ENCODE assay signal across 15 cellular contexts in genomic region chr11:123690490-123690889, GRCh38. TPM values are rescaled to one million over a fixed set of nuclear protein-coding genes. Genes with fewer than 3 reads are reported as not detected.
DNase-seq lines count a peak whose midpoint lies in the region; ATAC-seq and TF ChIP-seq lines count a peak whose summit lies in the region.
"Had no signal": no experiment of that assay in that cellular context is flagged by ENCODE, and none has a peak within 500 bp of the region (broad histone marks: within the 10 kb centered on the region; RNA-seq: fewer than 3 reads in every experiment).

No MANE protein-coding gene starts in this region.

- H3K27me3 ChIP-seq in GM23248 (replicated peaks; ENCODE audit: insufficient read depth) (peaks cover 42% of the 10 kb centered on the region), right lobe of liver (no peaks in the 10 kb centered on the region)
- H3K27me3 ChIP-seq: ovary had no signal

- ATAC-seq in activated T-cell treated with anti-CD3 and anti-CD28 coated beads, Interleukin-2, amount 50 U/mL, for 72 hours (replicated peaks in 1 of 2), result peak; percentile 75 to 83
- ATAC-seq in right lobe of liver, result no peak
- no peak for ATAC-seq in HG03135 (IDR thresholded peaks at IDR 0.05; ENCODE audit: unreplicated experiment)
- ATAC-seq: heart left ventricle had no signal

- peaks cover 6% of the 10 kb centered on the region for H3K4me1 Mint-ChIP-seq in activated T-cell treated with anti-CD3 and anti-CD28 coated beads, Interleukin-2, amount 50 U/mL, for 72 hours (ENCODE audit: low read depth)
- H3K4me1 Mint-ChIP-seq: CD4-positive, alpha-beta memory T cell had no signal

- CTCF ChIA-PET in OCI-LY7 (lab: Charles Lee; ENCODE audit: unreplicated experiment), result no interaction called here

- POLR2A ChIA-PET in OCI-LY7 (lab: Charles Lee), result interaction anchor here (0.7 to 0.9 kb wide), 2 partner anchors 65 to 77 kb away, joined by 3 read pairs; no protein-coding TSS in a partner anchor

- no peak overlapping the region for H3K4me2 ChIP-seq in GM23248 (ENCODE audit: unreplicated experiment)
- no peak overlapping the region for H3K4me2 ChIP-seq in OCI-LY7 (ENCODE audit: low read length)
- H3K4me2 ChIP-seq: PC-9 had no signal

- H3K4me3 ChIP-seq in GM23248 (no peak overlapping the region), right lobe of liver (no peak overlapping the region), OCI-LY7 (ENCODE audit: low read depth, low read length, poor library complexity, severe bottlenecking) (no peak overlapping the region)
- H3K4me3 ChIP-seq: heart left ventricle, ovary, PC-9 had no signal

- in situ Hi-C loops in GM23248 (cut with MboI), result no loop called here

- H3K9me2 ChIP-seq in GM23248 (ENCODE audit: insufficient read depth) (no peaks in the 10 kb centered on the region), OCI-LY7 (ENCODE audit: insufficient read depth, low read length) (no peaks in the 10 kb centered on the region)

- no peak overlapping the region for H3K4me3 Mint-ChIP-seq in activated T-cell treated with anti-CD3 and anti-CD28 coated beads, Interleukin-2, amount 50 U/mL, for 72 hours
- H3K4me3 Mint-ChIP-seq: CD4-positive, alpha-beta memory T cell had no signal

- no TSS peak for BruUV-seq in OCI-LY7 (replicated peaks; lab: Mats Ljungman, UMichigan)

- H3K9me3 Mint-ChIP-seq in activated T-cell treated with anti-CD3 and anti-CD28 coated beads, Interleukin-2, amount 50 U/mL, for 72 hours, result no peaks in the 10 kb centered on the region
- H3K9me3 Mint-ChIP-seq: CD4-positive, alpha-beta memory T cell had no signal

- 13 to 19% methylated on average over 3 of the region's 3 CpGs for WGBS in GM23248 (ENCODE audit: low coverage in 1 of 2, low lambda C conversion rate in 2 of 2, missing lambda C conversion rate in 2 of 2), 2 experiments
- 48% methylated on average over 3 of the region's 3 CpGs for WGBS in right lobe of liver (ENCODE audit: insufficient coverage, low coverage, low lambda C conversion rate, missing lambda C conversion rate)

- TF ChIP-seq CTCF in right lobe of liver (IDR thresholded peaks at IDR 0.05), result no peak
- TF ChIP-seq CTCF in OCI-LY7 (conservative IDR thresholded peaks at IDR 0.05; ENCODE audit: low read length), result no peak

- DNase-seq in AG08396 (ENCODE audit: low spot score) (peak; percentile 41), GM23248 (peak; percentile 90), kidney glomerular epithelial cell (lab: John Stamatoyannopoulos, UW) (peak; percentile 78), right lobe of liver (no peak), OCI-LY7 (ENCODE audit: low spot score) (no peak), SKM-1 treated with dmso at 0.1 percent for 144 hours (lab: John Stamatoyannopoulos, UW; ENCODE audit: unreplicated experiment) (no peak)
- peak; percentile 11 to 21 for DNase-seq in activated T-cell treated with anti-CD3 and anti-CD28 coated beads, Interleukin-2, amount 50 U/mL, for 72 hours
- DNase-seq: activated CD8-positive, alpha-beta memory T cell treated with anti-CD3 and anti-CD28 coated beads, Interleukin-2, amount 50 U/mL, for 4 hours; CD4-positive, alpha-beta memory T cell; heart left ventricle; MV-4-11; NCI-H2227 treated with DMSO at 0.1 percent for 48 hours; ovary; PC-9 had no signal

- intact Hi-C loops in right lobe of liver (cut with DNase I) (no loop called here), OCI-LY7 (cut with micrococcal nuclease; ENCODE audit: unreplicated experiment) (no loop called here)

- no peaks in the 10 kb centered on the region for H3F3A ChIP-seq in GM23248 (ENCODE audit: insufficient read depth)

- no peaks in the 10 kb centered on the region for H3K79me2 ChIP-seq in GM23248 (ENCODE audit: insufficient read depth)
- H3K79me2 ChIP-seq in OCI-LY7 (ENCODE audit: insufficient read depth, low read depth, low read length), result no peaks in the 10 kb centered on the region

- TF ChIP-seq POLR2A in right lobe of liver (IDR thresholded peaks at IDR 0.05), result no peak

- H3K27me3 Mint-ChIP-seq in activated T-cell treated with anti-CD3 and anti-CD28 coated beads, Interleukin-2, amount 50 U/mL, for 72 hours (ENCODE audit: low read depth), result peaks cover 42% of the 10 kb centered on the region

- H3K27ac ChIP-seq in GM23248 (no peak overlapping the region), right lobe of liver (no peak overlapping the region), OCI-LY7 (ENCODE audit: low read depth, low read length, poor library complexity, severe bottlenecking) (no peak overlapping the region)
- H3K27ac ChIP-seq: heart left ventricle, ovary, PC-9 had no signal

- no peak overlapping the region for H3K27ac Mint-ChIP-seq in activated T-cell treated with anti-CD3 and anti-CD28 coated beads, Interleukin-2, amount 50 U/mL, for 72 hours
- H3K27ac Mint-ChIP-seq: CD4-positive, alpha-beta memory T cell had no signal

- no peaks in the 10 kb centered on the region for H3K36me3 Mint-ChIP-seq in activated T-cell treated with anti-CD3 and anti-CD28 coated beads, Interleukin-2, amount 50 U/mL, for 72 hours (ENCODE audit: insufficient read depth in 2 of 2)
- H3K36me3 Mint-ChIP-seq: CD4-positive, alpha-beta memory T cell had no signal

- no peaks in the 10 kb centered on the region for H4K20me1 ChIP-seq in GM23248 (ENCODE audit: insufficient read depth)
- no peaks in the 10 kb centered on the region for H4K20me1 ChIP-seq in OCI-LY7 (ENCODE audit: insufficient read depth, low read length)

- no peaks in the 10 kb centered on the region for H3K9me3 ChIP-seq in GM23248 (ENCODE audit: low read depth)
- no peaks in the 10 kb centered on the region for H3K9me3 ChIP-seq in right lobe of liver
- no peaks in the 10 kb centered on the region for H3K9me3 ChIP-seq in OCI-LY7 (ENCODE audit: low read length)
- H3K9me3 ChIP-seq: heart left ventricle, ovary had no signal

- H3K9ac ChIP-seq in GM23248, result no peak overlapping the region

- no peak overlapping the region for H2AFZ ChIP-seq in GM23248
- no peak overlapping the region for H2AFZ ChIP-seq in OCI-LY7 (ENCODE audit: low read length)
- H2AFZ ChIP-seq: PC-9 had no signal

- H3K36me3 ChIP-seq in GM23248 (ENCODE audit: low read depth), result no peaks in the 10 kb centered on the region
- H3K36me3 ChIP-seq in right lobe of liver, result no peaks in the 10 kb centered on the region
- no peaks in the 10 kb centered on the region for H3K36me3 ChIP-seq in OCI-LY7 (ENCODE audit: insufficient read depth, low read length)
- H3K36me3 ChIP-seq: heart left ventricle, ovary had no signal

- H3K4me1 ChIP-seq in GM23248 (ENCODE audit: insufficient read depth) (no peaks in the 10 kb centered on the region), right lobe of liver (no peaks in the 10 kb centered on the region), OCI-LY7 (ENCODE audit: insufficient read depth, low read length, poor library complexity, severe bottlenecking) (no peaks in the 10 kb centered on the region)
- H3K4me1 ChIP-seq: heart left ventricle had no signal

RNA-seq across cellular contexts. Expression of gene SCN3B, which starts 36.1 kb away (rescaled TPM):
- not detected in 2 replicates for total RNA-seq in GM23248 (2014; rRNA removed; shearing (Covaris generic))
- 0.09 and 0.33 TPM in 2 replicates for polyA plus RNA-seq in GM23248 (2016; fragmentation: Nextera tagmentation; extraction: Ambion mirVana)
- total RNA-seq in activated T-cell treated with anti-CD3 and anti-CD28 coated beads, Interleukin-2, amount 50 U/mL, for 72 hours, result under 1 TPM in 1 of 2 donors, not detected in 1; 0.05 TPM
- under 1 TPM in 5 of 6 experiments, not detected in 1; 0.04 to 0.20 (median 0.09) TPM for total RNA-seq in right lobe of liver
- not detected in 2 replicates for total RNA-seq in OCI-LY7 (2014; rRNA removed; shearing (Covaris generic))
- total RNA-seq in OCI-LY7 (2022), result not detected in 2 replicates
- total RNA-seq: CD4-positive, alpha-beta memory T cell; PC-9 had no signal

RNA-seq across cellular contexts. Expression of gene ZNF202, which starts 51.0 kb away (rescaled TPM):
- 5.5 and 26.4 TPM in 2 replicates for total RNA-seq in GM23248 (2014; rRNA removed; shearing (Covaris generic))
- 4.5 and 5.1 TPM in 2 replicates for polyA plus RNA-seq in GM23248 (2016; fragmentation: Nextera tagmentation; extraction: Ambion mirVana)
- total RNA-seq in activated T-cell treated with anti-CD3 and anti-CD28 coated beads, Interleukin-2, amount 50 U/mL, for 72 hours, result 10 to 100 TPM in 1 of 2 donors, 1 to 10 TPM in 1; 8.6 to 11.5 TPM
- 1 to 10 TPM; 2.0 to 4.0 (median 2.7) TPM for total RNA-seq in right lobe of liver
- total RNA-seq in OCI-LY7 (2014; rRNA removed; shearing (Covaris generic)), result 15.9 and 19.6 TPM in 2 replicates
- 15.5 and 16.7 TPM in 2 replicates for total RNA-seq in OCI-LY7 (2022)

Comparison
In these comparisons a context has a peak if more than half of its experiments do, and no peak if none do; other contexts are left out.
1. DNase-seq: peak in AG08396 (single experiment), GM23248 (single experiment), activated T-cell treated with anti-CD3 and anti-CD28 coated beads, Interleukin-2, amount 50 U/mL, for 72 hours (2 of 2) and kidney glomerular epithelial cell (single experiment); none in right lobe of liver (0 of 3), OCI-LY7 (single experiment) and SKM-1 treated with dmso at 0.1 percent for 144 hours (single experiment).
2. ATAC-seq: peak in activated T-cell treated with anti-CD3 and anti-CD28 coated beads, Interleukin-2, amount 50 U/mL, for 72 hours (2 of 2); none in right lobe of liver (0 of 4) and HG03135 (single experiment).